ENCODE assay signal across 16 cellular contexts in genomic region chr1:218525451-218526197, GRCh38.
"Had no signal": no experiment of that assay in that cellular context is flagged by ENCODE, and none has a peak within 500 bp of the region (broad histone marks: within the 10 kb centered on the region; RNA-seq: fewer than 3 reads in every experiment).

No MANE protein-coding gene starts in this region.

- H3K27me3 ChIP-seq: gastrocnemius medialis, right lobe of liver, suprapubic skin had no signal

- ATAC-seq: activated CD8-positive, alpha-beta T cell treated with anti-CD3 and anti-CD28 coated beads for 36 hours; activated T-cell treated with anti-CD3 and anti-CD28 coated beads, Interleukin-2, amount 50 U/mL, for 72 hours; right lobe of liver; stimulated activated naive CD8-positive, alpha-beta T cell treated with anti-CD3 and anti-CD28 coated beads, Interleukin-15, Interleukin-2, amounts not matched to agents 100 U/mL and 50 U/mL, for 24 hours had no signal

- DNase-seq: activated CD4-positive, alpha-beta T cell treated with anti-CD3 and anti-CD28 coated beads for 4 hours; activated CD8-positive, alpha-beta memory T cell treated with anti-CD3 and anti-CD28 coated beads, Interleukin-2, amount 50 U/mL, for 4 hours; activated CD8-positive, alpha-beta T cell treated with anti-CD3 and anti-CD28 coated beads for 36 hours; activated gamma-delta T cell treated with Interleukin-2 at 50 U/mL for 16 hours; activated T-cell treated with anti-CD3 and anti-CD28 coated beads, Interleukin-2, amount 50 U/mL, for 72 hours; gastrocnemius medialis; kidney; naive B cell; occipital lobe; right lobe of liver; spleen; stimulated activated naive CD8-positive, alpha-beta T cell treated with anti-CD3 and anti-CD28 coated beads, Interleukin-15, Interleukin-2, amounts not matched to agents 100 U/mL and 50 U/mL, for 24 hours; T-helper 9 cell had no signal

- H3K27ac ChIP-seq: gastrocnemius medialis, prostate gland, right lobe of liver, spleen, suprapubic skin, VCaP had no signal

- H3K9me3 ChIP-seq: gastrocnemius medialis, prostate gland, right lobe of liver, spleen, suprapubic skin had no signal

- H3K4me1 ChIP-seq: prostate gland, right lobe of liver, spleen, suprapubic skin had no signal

- H3K4me3 ChIP-seq: gastrocnemius medialis, prostate gland, right lobe of liver, spleen, suprapubic skin had no signal

- H3K36me3 ChIP-seq: gastrocnemius medialis, prostate gland, right lobe of liver, spleen, suprapubic skin had no signal
